In genomic region chr9:98848450-98849149, GRCh38 we compare ENCODE assay signal across 8 cellular contexts. TPM values are rescaled to one million over a fixed set of nuclear protein-coding genes. Genes with fewer than 3 reads are reported as not detected.
DNase-seq lines count a peak whose midpoint lies in the region; ATAC-seq and TF ChIP-seq lines count a peak whose summit lies in the region.

No MANE protein-coding gene starts in this region.

- H3K4me3 Mint-ChIP-seq in osteocyte (ENCODE audit: unreplicated experiment): peak overlapping the region; percentile 41

- H3K4me1 ChIP-seq in DND-41 (ENCODE audit: insufficient read depth, low read length) (no peaks in the 10 kb centered on the region), testis (peaks cover 4% of the 10 kb centered on the region)

- H3K27me3 ChIP-seq in DND-41 (ENCODE audit: insufficient read depth, low read length, poor library complexity) (no peaks in the 10 kb centered on the region), testis (no peaks in the 10 kb centered on the region)

- H3K79me2 ChIP-seq in DND-41 (ENCODE audit: insufficient read depth, low read length): no peaks in the 10 kb centered on the region

- H3K27me3 Mint-ChIP-seq in osteocyte (ENCODE audit: unreplicated experiment): peaks cover 45% of the 10 kb centered on the region

- ATAC-seq in DND-41 (ENCODE audit: insufficient read depth, low read depth) (peak; percentile 100), GM21825 (IDR thresholded peaks at IDR 0.05; ENCODE audit: unreplicated experiment) (peak; percentile 90)

- no peak overlapping the region for H3K4me2 ChIP-seq in DND-41 (ENCODE audit: insufficient read depth, low read length)

- H3K9me3 ChIP-seq in DND-41 (ENCODE audit: insufficient read depth, low read length, severe bottlenecking) (no peaks in the 10 kb centered on the region), testis (no peaks in the 10 kb centered on the region)

- no peak overlapping the region for H3K9ac ChIP-seq in DND-41 (ENCODE audit: low read depth, low read length)

- TF ChIP-seq CTCF in DND-41 (IDR thresholded peaks at IDR 0.05; ENCODE audit: borderline replicate concordance, extremely low read depth, low read length, poor library complexity, severe bottlenecking) (peak; percentile 88), osteocyte (IDR thresholded peaks at IDR 0.05) (peak; percentile 98), testis (IDR thresholded peaks at IDR 0.05) (peak; percentile 66 to 85 (median 73))

- no peak overlapping the region for H3K27ac Mint-ChIP-seq in osteocyte (ENCODE audit: unreplicated experiment)

- no peaks in the 10 kb centered on the region for H3K36me3 ChIP-seq in DND-41 (ENCODE audit: insufficient read depth, low read length)
- H3K36me3 ChIP-seq in testis (ENCODE audit: low read depth, missing control alignments): no peaks in the 10 kb centered on the region

- no peaks in the 10 kb centered on the region for H3K9me3 Mint-ChIP-seq in osteocyte (ENCODE audit: unreplicated experiment)

- no peak for TF ChIP-seq POLR2A in testis (IDR thresholded peaks at IDR 0.05)

- no peaks in the 10 kb centered on the region for H4K20me1 ChIP-seq in DND-41 (ENCODE audit: insufficient read depth, low read length)

- no peak overlapping the region for H3K4me3 ChIP-seq in DND-41 (ENCODE audit: low read depth in 1 of 2, low read length in 2 of 2)
- H3K4me3 ChIP-seq in testis: no peak overlapping the region

- intact Hi-C loops in testis (cut with DNase I; ENCODE audit: low total_unique reads): loop anchor here (10.0 kb wide), 1 partner anchor 296 kb away; no protein-coding TSS in a partner anchor

- WGBS in testis, 2 donors: 32 to 46% methylated on average over 16 of the region's 16 CpGs

- H2AFZ ChIP-seq in DND-41 (ENCODE audit: low read depth, low read length): no peak overlapping the region

- no peaks in the 10 kb centered on the region for H3K36me3 Mint-ChIP-seq in osteocyte (ENCODE audit: unreplicated experiment)

- peak; percentile 73 for DNase-seq in DND-41
- DNase-seq in M059J (ENCODE audit: low read depth): peak; percentile 95
- DNase-seq in SK-N-DZ (ENCODE audit: low spot score): peak; percentile 73
- peak; percentile 76 for DNase-seq in activated naive CD4-positive, alpha-beta T cell treated with Interleukin-2 at 50 U/mL for 16 hours
- DNase-seq in glomerular endothelial cell (ENCODE audit: extremely low read depth, low read depth, low spot score): peak; percentile 58
- peak; percentile 91 for DNase-seq in osteocyte (ENCODE audit: extremely low spot score, unreplicated experiment)
- peak; percentile 95 for DNase-seq in testis

- peaks cover 4% of the 10 kb centered on the region for H3K4me1 Mint-ChIP-seq in osteocyte (ENCODE audit: unreplicated experiment)

- H3K27ac ChIP-seq in DND-41 (ENCODE audit: low read length) (no peak overlapping the region), testis (no peak overlapping the region)

RNA-seq across cellular contexts. Expression of gene GALNT12, which starts 41.1 kb away (rescaled TPM):
- total RNA-seq in M059J (2014; rRNA removed; shearing (Covaris generic)): 0.76 and 0.81 TPM in 2 replicates
- polyA plus RNA-seq in SK-N-DZ (2014; cell fraction: cytosol; rRNA removed): 0.87 and 1.9 TPM in 2 replicates
- polyA plus RNA-seq in SK-N-DZ (2014; cell fraction: nucleus; rRNA removed): 2.1 and 6.9 TPM in 2 replicates
- total RNA-seq in glomerular endothelial cell (0.99 and 2.6 TPM in 2 replicates), osteocyte (not detected in 2 replicates), testis (1 to 10 TPM; 6.9 to 8.0 TPM)
- polyA plus RNA-seq in testis (ENCODE audit: insufficient read depth, low read depth, low replicate concordance): 7.5 TPM

RNA-seq across cellular contexts. Expression of gene ANKS6, which starts 52.2 kb away (rescaled TPM):
- total RNA-seq in M059J (2014; rRNA removed; shearing (Covaris generic)): 4.4 and 14.2 TPM in 2 replicates
- 13.7 and 21.7 TPM in 2 replicates for polyA plus RNA-seq in SK-N-DZ (2014; cell fraction: cytosol; rRNA removed)
- 35.7 and 36.9 TPM in 2 replicates for polyA plus RNA-seq in SK-N-DZ (2014; cell fraction: nucleus; rRNA removed)
- total RNA-seq in glomerular endothelial cell: 17.3 and 17.6 TPM in 2 replicates
- total RNA-seq in osteocyte: 16.6 and 21.1 TPM in 2 replicates
- total RNA-seq in testis: 10 to 100 TPM; 24.2 to 33.6 TPM
- polyA plus RNA-seq in testis (ENCODE audit: insufficient read depth, low read depth, low replicate concordance): 12.8 TPM
